In the genomic region with DNA sequence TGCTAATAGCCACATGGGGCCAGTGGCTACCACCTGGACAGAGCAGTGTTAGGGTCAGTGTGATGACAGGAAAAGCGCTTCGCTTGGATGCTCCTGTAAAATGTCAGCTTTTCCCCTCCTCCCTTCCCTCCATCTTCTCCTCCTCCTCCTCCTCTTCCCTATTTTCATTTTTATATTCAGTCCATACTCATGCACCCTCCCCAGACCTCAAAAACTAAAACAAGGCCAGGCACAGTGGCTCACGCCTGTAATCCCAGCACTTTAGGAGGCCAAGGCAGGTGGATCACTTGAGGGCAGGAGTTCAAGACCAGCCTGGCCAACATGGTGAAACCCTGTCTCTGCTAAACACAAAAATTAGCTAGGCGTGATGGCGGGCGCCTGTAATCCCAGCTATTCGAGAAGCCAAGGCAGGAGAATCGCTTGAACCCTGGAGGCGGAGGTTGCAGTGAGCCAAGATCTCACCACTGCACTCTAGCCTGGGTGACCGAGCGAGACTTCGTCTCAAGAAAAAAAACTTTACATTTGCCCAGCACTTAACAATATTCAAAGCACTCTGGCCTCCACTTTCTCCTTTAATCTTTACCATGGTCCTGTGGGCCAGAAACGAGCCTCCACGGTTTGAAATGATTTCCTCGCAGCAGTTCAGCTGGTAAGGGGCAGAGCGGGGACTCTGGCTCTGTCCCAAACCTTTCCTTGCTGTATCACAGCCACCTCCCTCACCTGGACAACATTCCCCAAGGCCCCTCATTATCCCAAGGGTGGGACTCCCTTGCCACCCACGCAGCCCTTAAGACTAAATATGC, we compare ENCODE assay signal across 12 cellular contexts. TPM values are rescaled to one million over a fixed set of nuclear protein-coding genes. Genes with fewer than 3 reads are reported as not detected.
DNase-seq lines count a peak whose midpoint lies in the region; ATAC-seq, FAIRE-seq and TF ChIP-seq lines count a peak whose summit lies in the region.
"Had no signal": no experiment of that assay in that cellular context is flagged by ENCODE, and none has a peak within 500 bp of the region (broad histone marks: within the 10 kb centered on the region; RNA-seq: fewer than 3 reads in every experiment).

No MANE protein-coding gene starts in this region.

- H2AFZ ChIP-seq in PC-3 (ENCODE audit: low read length), result peak overlapping the region; percentile 10; the same call in 1 of the 2 replicates

- H3F3A ChIP-seq in PC-3 (ENCODE audit: low read length, unreplicated experiment), result no peaks in the 10 kb centered on the region

- FAIRE-seq in A549 (lab: Jason Lieb, UNC), result no peak
- FAIRE-seq in GM12892 (lab: Jason Lieb, UNC), result no peak

- H3K27ac ChIP-seq in A549 (peak overlapping the region; percentile 97 to 98), PC-3 (ENCODE audit: low read length) (peak overlapping the region; percentile 56), esophagus squamous epithelium (peak overlapping the region; percentile 51 to 81 (median 64))
- no peak overlapping the region for H3K27ac ChIP-seq in CD4-positive, alpha-beta T cell (ENCODE audit: low read depth, low read length)

- no peaks in the 10 kb centered on the region for H4K20me1 ChIP-seq in PC-3 (ENCODE audit: low read length)

- WGBS in A549 (ENCODE audit: missing lambda C conversion rate), result 64% methylated on average over 17 of the region's 17 CpGs
- WGBS in esophagus squamous epithelium, 2 donors, result 72 to 80% methylated on average over 14 to 16 of the region's 17 CpGs

- TSS peak; percentile 41 for BruUV-seq in PC-3 (replicated peaks; lab: Mats Ljungman, UMichigan)

- no peak for TF ChIP-seq CTCF in A549 (IDR thresholded peaks at IDR 0.05)
- TF ChIP-seq CTCF in PC-3 (conservative IDR thresholded peaks at IDR 0.05; ENCODE audit: low read depth, low read length), result no peak
- TF ChIP-seq CTCF in esophagus squamous epithelium (IDR thresholded peaks at IDR 0.05), result no peak
- no peak for TF ChIP-seq CTCF in CD4-positive, alpha-beta T cell (IDR thresholded peaks at IDR 0.05)

- H3K27me3 ChIP-seq in PC-3 (ENCODE audit: low read length) (no peaks in the 10 kb centered on the region), esophagus squamous epithelium (no peaks in the 10 kb centered on the region), H7 (ENCODE audit: control insufficient read depth, insufficient read depth, low read length) (no peaks in the 10 kb centered on the region)
- H3K27me3 ChIP-seq in CD4-positive, alpha-beta T cell (ENCODE audit: control insufficient read depth, insufficient read depth, low read length), result no peaks in the 10 kb centered on the region

- peak overlapping the region; percentile 11; the same call in 2 of the 3 replicates for H3K4me3 ChIP-seq in A549
- peak overlapping the region; percentile 4; the same call in 1 of the 2 replicates for H3K4me3 ChIP-seq in PC-3 (ENCODE audit: low read length)
- H3K4me3 ChIP-seq in esophagus squamous epithelium, result no peak overlapping the region
- no peak overlapping the region for H3K4me3 ChIP-seq in H7 (ENCODE audit: insufficient read depth, low read depth, low read length)

- H3K27me3 Mint-ChIP-seq in activated T-cell treated with anti-CD3 and anti-CD28 coated beads, Interleukin-2, amount 50 U/mL, for 24 hours, result peaks cover 7% of the 10 kb centered on the region
- peaks cover 18% of the 10 kb centered on the region for H3K27me3 Mint-ChIP-seq in CD4-positive, alpha-beta T cell

- 0 out of 2 replicates have a peak overlapping the region, but pooled peaks have one; percentile 1 for H3K9ac ChIP-seq in PC-3 (ENCODE audit: low read length)

- H3K36me3 ChIP-seq in PC-3 (ENCODE audit: low read depth, low read length), result no peaks in the 10 kb centered on the region
- no peaks in the 10 kb centered on the region for H3K36me3 ChIP-seq in esophagus squamous epithelium
- no peaks in the 10 kb centered on the region for H3K36me3 ChIP-seq in H7 (replicated peaks; ENCODE audit: control insufficient read depth, insufficient read depth, low read length)

- CTCF ChIA-PET in A549 (lab: Yijun Ruan, JAX), result interaction anchor here (0.5 to 52.6 kb wide), 5 partner anchors 6 to 139 kb away, joined by 4 to 2097 read pairs (median 783); partner anchors contain the start of genes ABCC3 and SPATA20
- CTCF ChIA-PET in PC-3 (lab: Charles Lee), result no interaction called here
- CTCF ChIA-PET in CD4-positive, alpha-beta T cell (lab: Charles Lee), result interaction anchor here (0.6 kb wide), 1 partner anchor 92 kb away, joined by 3 read pairs; no protein-coding TSS in a partner anchor

- no peak for TF ChIP-seq EP300 in A549 (IDR thresholded peaks at IDR 0.05)

- H3K4me1 ChIP-seq in A549, result peaks cover 100% of the 10 kb centered on the region
- peaks cover 60% of the 10 kb centered on the region for H3K4me1 ChIP-seq in PC-3 (ENCODE audit: insufficient read depth, low read length)
- H3K4me1 ChIP-seq in esophagus squamous epithelium, result peaks cover 21 to 52% (median 31%) of the 10 kb centered on the region in 3 donors

- no peaks in the 10 kb centered on the region for H3K9me2 ChIP-seq in PC-3 (replicated peaks; ENCODE audit: low read length)

- intact Hi-C loops in PC-3 (cut with micrococcal nuclease) (loop anchor here (1.0 kb wide), 1 partner anchor 9 kb away; no protein-coding TSS in a partner anchor), esophagus squamous epithelium (cut with DNase I) (no loop called here), posterior vena cava (cut with DNase I) (loop anchor here in 1 of 2 donors (5.0 kb wide), 1 partner anchor 144 kb away; no protein-coding TSS in a partner anchor)
- intact Hi-C loops in CD4-positive, alpha-beta T cell (cut with DNase I, micrococcal nuclease), result no loop called here

- H3K4me3 Mint-ChIP-seq in activated T-cell treated with anti-CD3 and anti-CD28 coated beads, Interleukin-2, amount 50 U/mL, for 24 hours, result no peak overlapping the region
- H3K4me3 Mint-ChIP-seq in CD4-positive, alpha-beta T cell, result no peak overlapping the region
- H3K4me3 Mint-ChIP-seq: activated CD4-positive, alpha-beta memory T cell treated with anti-CD3 and anti-CD28 coated beads, Interleukin-2, amount 10 ng/mL, durations not matched to agents 7 days and 5 days; activated naive CD4-positive, alpha-beta T cell treated with anti-CD3 and anti-CD28 coated beads, Interleukin-2, amount 10 ng/mL, durations not matched to agents 7 days and 5 days had no signal

- DNase-seq in A549 (ENCODE audit: low read depth in 1 of 2, low spot score in 1 of 2), result no peak
- no peak for DNase-seq in PC-3
- no peak for DNase-seq in esophagus squamous epithelium (lab: John Stamatoyannopoulos, UW)
- DNase-seq in posterior vena cava (ENCODE audit: low spot score), result peak; percentile 20
- DNase-seq in H7, result no peak
- no peak for DNase-seq in activated T-cell treated with anti-CD3 and anti-CD28 coated beads, Interleukin-2, amount 50 U/mL, for 24 hours
- no peak for DNase-seq in CD4-positive, alpha-beta T cell
- no peak for DNase-seq in GM12892 (ENCODE audit: insufficient read length)
- DNase-seq: activated CD4-positive, alpha-beta memory T cell treated with anti-CD3 and anti-CD28 coated beads, Interleukin-2, amount 10 ng/mL, durations not matched to agents 7 days and 5 days; activated naive CD4-positive, alpha-beta T cell treated with anti-CD3 and anti-CD28 coated beads, Interleukin-2, amount 10 ng/mL, durations not matched to agents 7 days and 5 days; NCI-H2227 treated with DMSO at 0.1 percent for 48 hours had no signal

- POLR2A ChIA-PET in A549 (lab: Yijun Ruan, JAX), result interaction anchor here (1.0 to 4.8 kb wide), 6 partner anchors 9 to 48 kb away, joined by 3 to 35 read pairs (median 4); no protein-coding TSS in a partner anchor
- POLR2A ChIA-PET in PC-3 (lab: Charles Lee; ENCODE audit: unreplicated experiment), result interaction anchor here (0.6 kb wide), 1 partner anchor 47 kb away, joined by 3 read pairs; no protein-coding TSS in a partner anchor
- POLR2A ChIA-PET in CD4-positive, alpha-beta T cell (lab: Charles Lee), result no interaction called here

- H3K4me2 ChIP-seq in A549 (peak overlapping the region; percentile 67), PC-3 (ENCODE audit: low read length) (peak overlapping the region; percentile 51)

- H3K79me2 ChIP-seq in PC-3 (ENCODE audit: low read length), result no peaks in the 10 kb centered on the region

- H3K9me3 ChIP-seq in A549 (no peaks in the 10 kb centered on the region), PC-3 (ENCODE audit: low read length) (no peaks in the 10 kb centered on the region), esophagus squamous epithelium (no peaks in the 10 kb centered on the region)
- no peaks in the 10 kb centered on the region for H3K9me3 ChIP-seq in CD4-positive, alpha-beta T cell (ENCODE audit: control insufficient read depth, low read length)

- no peaks in the 10 kb centered on the region for H3K36me3 Mint-ChIP-seq in activated T-cell treated with anti-CD3 and anti-CD28 coated beads, Interleukin-2, amount 50 U/mL, for 24 hours (ENCODE audit: low read depth)
- H3K36me3 Mint-ChIP-seq in CD4-positive, alpha-beta T cell (ENCODE audit: low read depth), result no peaks in the 10 kb centered on the region
- H3K36me3 Mint-ChIP-seq: activated naive CD4-positive, alpha-beta T cell treated with anti-CD3 and anti-CD28 coated beads, Interleukin-2, amount 10 ng/mL, durations not matched to agents 7 days and 5 days had no signal

- peaks cover 4% of the 10 kb centered on the region for H3K4me1 Mint-ChIP-seq in activated T-cell treated with anti-CD3 and anti-CD28 coated beads, Interleukin-2, amount 50 U/mL, for 24 hours (ENCODE audit: low read depth)
- H3K4me1 Mint-ChIP-seq in CD4-positive, alpha-beta T cell (ENCODE audit: low read depth), result no peaks in the 10 kb centered on the region

- no peak for TF ChIP-seq POLR2A in A549 (IDR thresholded peaks at IDR 0.05; ENCODE audit: low read length)
- TF ChIP-seq POLR2A in esophagus squamous epithelium (IDR thresholded peaks at IDR 0.05), result no peak
- no peak for TF ChIP-seq POLR2A in GM12892 (IDR thresholded peaks at IDR 0.05; ENCODE audit: low read depth, low read length)

- TF ChIP-seq RAD21 in A549 (conservative IDR thresholded peaks at IDR 0.05 in 1 of 2, IDR thresholded peaks at IDR 0.05 in 1 of 2), result no peak

- no peak overlapping the region for H3K27ac Mint-ChIP-seq in activated T-cell treated with anti-CD3 and anti-CD28 coated beads, Interleukin-2, amount 50 U/mL, for 24 hours
- H3K27ac Mint-ChIP-seq in CD4-positive, alpha-beta T cell, result no peak overlapping the region
- H3K27ac Mint-ChIP-seq: activated CD4-positive, alpha-beta memory T cell treated with anti-CD3 and anti-CD28 coated beads, Interleukin-2, amount 10 ng/mL, durations not matched to agents 7 days and 5 days; activated naive CD4-positive, alpha-beta T cell treated with anti-CD3 and anti-CD28 coated beads, Interleukin-2, amount 10 ng/mL, durations not matched to agents 7 days and 5 days had no signal

- no peak for ATAC-seq in A549
- no peak for ATAC-seq in PC-3
- no peak for ATAC-seq in CD4-positive, alpha-beta T cell (ENCODE audit: poor library complexity)

- no peaks in the 10 kb centered on the region for H3K9me3 Mint-ChIP-seq in activated T-cell treated with anti-CD3 and anti-CD28 coated beads, Interleukin-2, amount 50 U/mL, for 24 hours
- H3K9me3 Mint-ChIP-seq in CD4-positive, alpha-beta T cell, result no peaks in the 10 kb centered on the region
- H3K9me3 Mint-ChIP-seq: activated CD4-positive, alpha-beta memory T cell treated with anti-CD3 and anti-CD28 coated beads, Interleukin-2, amount 10 ng/mL, durations not matched to agents 7 days and 5 days; activated naive CD4-positive, alpha-beta T cell treated with anti-CD3 and anti-CD28 coated beads, Interleukin-2, amount 10 ng/mL, durations not matched to agents 7 days and 5 days had no signal

RNA-seq across cellular contexts. Expression of gene ANKRD40, which starts 21.8 kb away (rescaled TPM):
- polyA plus RNA-seq in A549 (2011; rRNA removed) (68.5 and 84.3 TPM in 2 replicates), A549 (2017; fragmentation: RNase III; extraction: RNeasy Plus Mini Kit Qiagen cat#74134 plus additional on column Dnase treatment) (44.2 to 55.2 TPM (median 50.1 TPM) in 3 replicates)
- polyA plus RNA-seq in A549 (2012; cell fraction: cytosol; rRNA removed), result 31.1 and 36.1 TPM in 2 replicates
- polyA plus RNA-seq in A549 (2012; cell fraction: nucleus; rRNA removed), result 20.0 and 27.7 TPM in 2 replicates
- 31.0 and 37.0 TPM in 2 replicates for polyA minus RNA-seq in A549 (2011; rRNA and poly(A)+ RNA removed)
- total RNA-seq in PC-3 (2014; rRNA removed) (44.2 and 44.3 TPM in 2 replicates), esophagus squamous epithelium (10 to 100 TPM; 10.7 to 34.9 (median 17.9) TPM), posterior vena cava (10 to 100 TPM; 57.4 to 77.3 TPM)
- total RNA-seq in H7 (2014; rRNA removed; shearing (Covaris generic)), result 42.0 and 46.0 TPM in 2 replicates
- 10 to 100 TPM; 22.8 to 24.0 TPM for total RNA-seq in CD4-positive, alpha-beta T cell
- 11.2 TPM for polyA plus RNA-seq in GM12892 (2012; ENCODE audit: missing spikeins)

RNA-seq across cellular contexts. Expression of gene LUC7L3, which starts 33.5 kb away (rescaled TPM):
- polyA plus RNA-seq in A549 (2011; rRNA removed), result 117 and 209 TPM in 2 replicates
- 49.5 and 58.7 TPM in 2 replicates for polyA plus RNA-seq in A549 (2012; cell fraction: cytosol; rRNA removed)
- 125 and 135 TPM in 2 replicates for polyA plus RNA-seq in A549 (2012; cell fraction: nucleus; rRNA removed)
- 165 to 211 TPM (median 207 TPM) in 3 replicates for polyA plus RNA-seq in A549 (2017; fragmentation: RNase III; extraction: RNeasy Plus Mini Kit Qiagen cat#74134 plus additional on column Dnase treatment)
- 15.6 and 16.2 TPM in 2 replicates for polyA minus RNA-seq in A549 (2011; rRNA and poly(A)+ RNA removed)
- total RNA-seq in PC-3 (2014; rRNA removed), result 43.0 and 54.3 TPM in 2 replicates
- total RNA-seq in esophagus squamous epithelium, result 10 to 100 TPM; 18.0 to 95.2 (median 31.5) TPM
- total RNA-seq in posterior vena cava, result 10 to 100 TPM; 82.0 to 92.5 TPM
- total RNA-seq in H7 (2014; rRNA removed; shearing (Covaris generic)), result 45.4 and 76.9 TPM in 2 replicates
- total RNA-seq in CD4-positive, alpha-beta T cell, result 100 to 1,000 TPM; 116 to 126 TPM
- 158 TPM for polyA plus RNA-seq in GM12892 (2012; ENCODE audit: missing spikeins)

RNA-seq across cellular contexts. Expression of gene ABCC3, which starts 51.2 kb away (rescaled TPM):
- polyA plus RNA-seq in A549 (2011; rRNA removed) (342 and 442 TPM in 2 replicates), A549 (2017; fragmentation: RNase III; extraction: RNeasy Plus Mini Kit Qiagen cat#74134 plus additional on column Dnase treatment) (225 to 288 TPM (median 248 TPM) in 3 replicates)
- polyA plus RNA-seq in A549 (2012; cell fraction: cytosol; rRNA removed), result 157 and 189 TPM in 2 replicates
- 1,165 and 1,226 TPM in 2 replicates for polyA plus RNA-seq in A549 (2012; cell fraction: nucleus; rRNA removed)
- polyA minus RNA-seq in A549 (2011; rRNA and poly(A)+ RNA removed), result 586 and 639 TPM in 2 replicates
- total RNA-seq in PC-3 (2014; rRNA removed) (50.2 and 64.4 TPM in 2 replicates), esophagus squamous epithelium (10 to 100 TPM; 19.6 to 93.7 (median 34.1) TPM), posterior vena cava (10 to 100 TPM; 13.1 to 19.8 TPM)
- 0.33 and 0.48 TPM in 2 replicates for total RNA-seq in H7 (2014; rRNA removed; shearing (Covaris generic))
- total RNA-seq in CD4-positive, alpha-beta T cell, result under 1 TPM in 1 of 2 experiments, not detected in 1; 0.19 TPM
- polyA plus RNA-seq in GM12892 (2012; ENCODE audit: missing spikeins), result 0.89 TPM
- total RNA-seq: OCI-LY7 had no signal

Comparison
In these comparisons a context has a peak if more than half of its experiments do, and no peak if none do; other contexts are left out.
1. H3K4me3 ChIP-seq: peak in A549 (single experiment) and PC-3 (single experiment); none in esophagus squamous epithelium (0 of 4) and H7 (single experiment).